2 cellular contexts compared by ENCODE assay signal in genomic region chr2:163997466-163997865, GRCh38.
A peak's percentile ranks its signal among the peaks of the same experiment; 100 is the strongest.
TF ChIP-seq lines count a peak whose summit lies in the region.

No MANE protein-coding gene starts in this region.

TF ChIP-seq in GM23338, 12 proteins besides CTCF, POLR2A, EP300 and RAD21:
- TF ChIP-seq STAT1 (IDR thresholded peaks at IDR 0.05; ENCODE audit: unreplicated experiment) (no peak), REST (IDR thresholded peaks at IDR 0.05; ENCODE audit: unreplicated experiment) (no peak), ZNF462 (CRISPR knock-in tag; IDR thresholded peaks at IDR 0.05) (no peak)

TF ChIP-seq in H1, 55 proteins besides CTCF, POLR2A, EP300 and RAD21:
- TF ChIP-seq CHD1 (IDR thresholded peaks at IDR 0.05; ENCODE audit: low read depth, low read length) (no peak), SIN3A (conservative IDR thresholded peaks at IDR 0.05 in 1 of 2, IDR thresholded peaks at IDR 0.05 in 1 of 2; ENCODE audit: low read depth in 1 of 2, low read length in 2 of 2) (no peak), POLR2AphosphoS5 (IDR thresholded peaks at IDR 0.05; ENCODE audit: low read depth, low read length) (no peak), E2F6 (IDR thresholded peaks at IDR 0.05) (peak; percentile 32; the same call in 1 of the 2 replicates), ZNF274 (IDR thresholded peaks at IDR 0.05; ENCODE audit: borderline replicate concordance, extremely low read depth, low read length) (no peak), TBP (IDR thresholded peaks at IDR 0.05; ENCODE audit: low read depth, low read length) (no peak)
TF ChIP-seq in H1: peak in this region for 1.
